Comparison of ENCODE assay signal across 7 cellular contexts in the genomic region with DNA sequence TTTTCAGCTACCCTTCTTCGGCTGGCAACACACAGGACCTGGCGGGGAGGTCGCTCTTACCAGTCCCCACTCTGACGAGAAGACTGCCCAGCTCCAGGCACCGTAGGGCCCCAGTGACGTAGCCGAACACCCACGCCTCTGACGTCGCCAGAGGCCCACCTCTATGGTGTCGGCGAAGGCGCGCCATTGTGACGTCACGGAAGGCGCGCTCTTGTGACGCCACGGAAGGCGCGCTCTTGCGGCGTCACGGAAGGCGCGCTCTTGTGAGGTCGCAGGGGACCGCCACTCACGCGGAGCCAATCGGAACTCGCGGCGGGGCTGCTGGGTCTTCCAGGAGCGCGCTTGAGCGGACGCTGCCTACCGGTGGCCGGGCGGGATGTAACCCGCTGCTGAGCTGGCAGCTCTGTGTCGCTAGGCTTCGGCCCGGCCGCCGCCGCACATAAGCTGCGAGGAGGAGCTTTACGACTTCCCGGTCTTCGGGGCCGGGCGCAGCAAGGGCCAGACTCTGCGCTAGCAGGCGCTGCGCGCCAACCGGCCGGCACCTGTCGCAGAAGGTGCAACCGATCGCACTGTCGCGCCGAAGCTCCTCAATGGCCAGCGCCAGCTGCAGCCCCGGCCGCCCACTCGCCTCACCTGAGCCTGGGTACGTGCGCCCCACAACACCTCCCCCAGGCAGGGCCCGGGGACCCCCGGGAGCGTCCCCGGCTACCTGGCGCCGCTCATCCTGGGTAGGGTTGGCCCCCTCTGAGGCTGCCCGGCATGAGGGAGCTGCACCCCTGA.
DNase-seq lines count a peak whose midpoint lies in the region; ATAC-seq, FAIRE-seq and TF ChIP-seq lines count a peak whose summit lies in the region.
"Not testable (repeated sequence)": the region's sequence is repeated elsewhere in the genome, so short reads cannot be mapped to it uniquely, and the experiment has no call there.

No MANE protein-coding gene starts in this region.

- peak overlapping the region; percentile 32 for H3K4me3 ChIP-seq in hepatocyte

- not testable (repeated sequence) for H3K79me2 ChIP-seq in hepatocyte

- not testable (repeated sequence) for H4K20me1 ChIP-seq in hepatocyte (ENCODE audit: insufficient read depth, poor library complexity, severe bottlenecking)

- H3K9me3 ChIP-seq in hepatocyte (ENCODE audit: low read depth), result not testable (repeated sequence)

- WGBS in hepatocyte (ENCODE audit: low lambda C conversion rate, missing lambda C conversion rate), result 1% methylated on average over 63 of the region's 80 CpGs

- FAIRE-seq in GM18507 (lab: Jason Lieb, UNC), result peak; percentile 62

- H3K4me2 ChIP-seq in hepatocyte, result peak overlapping the region; percentile 65

- peak; percentile 100 for ATAC-seq in HG02973 (IDR thresholded peaks at IDR 0.05; ENCODE audit: unreplicated experiment)

- DNase-seq in GM18507 (ENCODE audit: extremely low spot score, insufficient read length, low read depth) (peak; percentile 79), NCI-H1930 (lab: John Stamatoyannopoulos, UW) (peak; percentile 91 to 98), T-helper 22 cell (ENCODE audit: low read depth) (peak; percentile 95), astrocyte of the hippocampus (ENCODE audit: low read depth, low spot score) (peak; percentile 99), hepatocyte (ENCODE audit: low spot score) (peak; percentile 97), renal cortical epithelial cell (ENCODE audit: low read depth) (peak; percentile 88)

- peak overlapping the region; percentile 50 for H2AFZ ChIP-seq in hepatocyte

- not testable (repeated sequence) for H3K36me3 ChIP-seq in hepatocyte (replicated peaks; ENCODE audit: insufficient read depth, low read depth)

- not testable (repeated sequence) for H3K9me2 ChIP-seq in hepatocyte (replicated peaks; ENCODE audit: insufficient read depth)

- H3K27me3 ChIP-seq in hepatocyte, result not testable (repeated sequence)

- not testable (repeated sequence) for H3K4me1 ChIP-seq in hepatocyte (ENCODE audit: insufficient read depth)

- H3K27ac ChIP-seq in hepatocyte, result peak overlapping the region; percentile 99

- TF ChIP-seq CTCF in hepatocyte (IDR thresholded peaks at IDR 0.05; ENCODE audit: poor library complexity), result not testable (repeated sequence)

Comparison
In these comparisons a context has a peak if more than half of its experiments do, and no peak if none do; other contexts are left out.
1. Peak in every context shown above with its lines: DNase-seq, ATAC-seq, H3K4me3 ChIP-seq and H3K27ac ChIP-seq.